11 cellular contexts compared by ENCODE assay signal in the genomic region with DNA sequence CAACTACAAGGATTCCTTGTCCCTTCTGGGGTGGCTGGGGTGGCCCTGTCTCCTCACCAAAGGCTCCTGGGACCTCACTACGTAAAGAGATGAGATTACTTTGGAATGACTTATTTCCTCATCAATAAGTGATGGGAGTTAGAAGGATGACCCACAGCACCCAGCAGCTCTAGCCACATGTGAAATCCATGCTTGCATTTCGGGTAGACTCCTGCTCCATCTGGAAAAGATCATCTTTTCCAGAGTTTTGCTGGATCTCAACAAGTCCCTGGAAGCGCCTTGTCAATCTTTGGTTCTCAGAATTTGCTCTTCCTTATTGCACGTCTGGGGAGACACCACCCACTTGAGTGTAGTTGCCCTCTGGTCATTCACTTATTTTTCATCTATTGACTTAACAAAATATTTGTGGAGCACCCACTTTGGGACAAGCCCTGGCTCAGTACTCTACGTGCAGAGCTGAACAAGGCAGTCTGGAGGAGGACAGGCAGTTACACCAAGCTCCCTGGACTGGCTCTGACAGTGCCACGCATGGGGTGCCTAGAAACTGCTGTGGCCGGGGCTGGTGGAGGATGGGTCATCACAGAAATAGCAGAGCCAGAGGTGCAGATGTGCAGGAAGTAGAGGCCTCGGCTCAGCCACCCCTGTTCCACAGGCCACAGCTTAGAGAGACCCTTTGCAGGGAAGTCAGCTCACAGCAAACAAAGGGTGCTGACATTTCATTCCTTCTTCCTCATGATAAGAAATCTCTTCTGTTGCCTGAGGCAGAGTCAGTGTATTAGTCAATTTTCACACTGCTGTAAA.
A peak's percentile ranks its signal among the peaks of the same experiment; 100 is the strongest.
DNase-seq lines count a peak whose midpoint lies in the region; ATAC-seq, FAIRE-seq and TF ChIP-seq lines count a peak whose summit lies in the region.
"Had no signal": no experiment of that assay in that cellular context is flagged by ENCODE, and none has a peak within 500 bp of the region (broad histone marks: within the 10 kb centered on the region; RNA-seq: fewer than 3 reads in every experiment).

No MANE protein-coding gene starts in this region.

- no peaks in the 10 kb centered on the region for H3K27me3 ChIP-seq in liver (ENCODE audit: control insufficient read depth in 4 of 4, insufficient read depth in 4 of 4, low read length in 3 of 4)
- peaks cover 2 to 7% of the 10 kb centered on the region in 2 experiments; a peak in 2 of 5 replicates for H3K27me3 ChIP-seq in HepG2 (ENCODE audit: control insufficient read depth in 1 of 2, insufficient read depth in 2 of 2, low read length in 2 of 2)

- no peak for FAIRE-seq in HepG2 (lab: Jason Lieb, UNC)

- H3K9ac ChIP-seq in liver (ENCODE audit: low read depth in 1 of 2, low read length in 2 of 2) (no peak overlapping the region), HepG2 (ENCODE audit: insufficient read depth, low read depth, low read length) (no peak overlapping the region)

- TF ChIP-seq EP300 in HepG2 (IDR thresholded peaks at IDR 0.05; ENCODE audit: low read depth in 2 of 2, low read length in 2 of 2): no peak
- no peak for TF ChIP-seq EP300 in HepG2 (CRISPR knock-in tag; IDR thresholded peaks at IDR 0.05; ENCODE audit: borderline replicate concordance)

- in situ Hi-C loops in HepG2 (cut with HindIII; ENCODE audit: extremely low pct_ligation_motif_present, low pct_unique_long_range_greater_than_20kb): no loop called here
- in situ Hi-C loops in GM13977 (cut with MboI; ENCODE audit: low pct_unique_long_range_greater_than_20kb, low sequenced_read_pairs, unreplicated experiment): no loop called here

- no peaks in the 10 kb centered on the region for H3K36me3 ChIP-seq in liver (ENCODE audit: control insufficient read depth in 4 of 4, insufficient read depth in 3 of 4, low read depth in 1 of 4, low read length in 3 of 4)
- H3K36me3 ChIP-seq in HepG2 (replicated peaks in 1 of 2; ENCODE audit: control insufficient read depth in 1 of 2, insufficient read depth in 2 of 2, low read length in 2 of 2): no peaks in the 10 kb centered on the region

- no peaks in the 10 kb centered on the region for H3K9me3 Mint-ChIP-seq in nephron progenitor cell
- H3K9me3 Mint-ChIP-seq: activated B cell treated with CpG ODN at 0.5 μM for 24 hours had no signal

- no peaks in the 10 kb centered on the region for H3K27me3 Mint-ChIP-seq in nephron progenitor cell (ENCODE audit: low read depth, poor library complexity)
- H3K27me3 Mint-ChIP-seq: activated B cell treated with CpG ODN at 0.5 μM for 24 hours had no signal

- H4K20me1 ChIP-seq in HepG2 (ENCODE audit: insufficient read depth, low read length): peaks cover 3% of the 10 kb centered on the region; the same call in 1 of the 2 replicates

- DNase-seq in HepG2 (ENCODE audit: low spot score) (no peak), NCI-H510A treated with DMSO at 0.1 percent for 48 hours (lab: John Stamatoyannopoulos, UW) (peak; percentile 40), foreskin melanocyte (peak; percentile 81), nephron progenitor cell (no peak), GM13977 (ENCODE audit: low spot score) (no peak), RKO (ENCODE audit: low spot score) (no peak), hippocampal formation (lab: John Stamatoyannopoulos, UW) (no peak)
- DNase-seq: activated B cell treated with CpG ODN at 0.5 μM for 24 hours, naive B cell had no signal

- 67% methylated on average over 8 of the region's 8 CpGs for WGBS in liver
- 36% methylated on average over 6 of the region's 8 CpGs for WGBS in HepG2 (ENCODE audit: low lambda C conversion rate)

- H3K4me1 Mint-ChIP-seq in nephron progenitor cell: peaks cover 50% of the 10 kb centered on the region

- H3K9me3 ChIP-seq in liver (ENCODE audit: control insufficient read depth in 4 of 4, low read length in 3 of 4): no peaks in the 10 kb centered on the region
- H3K9me3 ChIP-seq in HepG2 (ENCODE audit: low read length): no peaks in the 10 kb centered on the region

- H3K79me2 ChIP-seq in HepG2 (ENCODE audit: insufficient read depth, low read length): no peaks in the 10 kb centered on the region

- CTCF ChIA-PET in HepG2 (lab: Yijun Ruan, JAX; ENCODE audit: low intra/inter-chr PET ratio, low total read pairs): no interaction called here

- H3K36me3 Mint-ChIP-seq in nephron progenitor cell (ENCODE audit: low read depth): peaks cover 16% of the 10 kb centered on the region

- no TSS peak for BruUV-seq in HepG2 (replicated peaks; lab: Mats Ljungman, UMichigan)

- H2AFZ ChIP-seq in HepG2 (ENCODE audit: low read length): no peak overlapping the region

- no peak overlapping the region for H3K27ac ChIP-seq in liver (ENCODE audit: low read depth in 1 of 2, low read length in 2 of 2)
- no peak overlapping the region for H3K27ac ChIP-seq in HepG2 (ENCODE audit: extremely low read length, insufficient read depth, low read length)

- no peak for TF ChIP-seq CTCF in liver (IDR thresholded peaks at IDR 0.05; ENCODE audit: low read depth, low read length, missing input control)
- no peak for TF ChIP-seq CTCF in HepG2 (CRISPR knock-in tag; IDR thresholded peaks at IDR 0.05)
- no peak for TF ChIP-seq CTCF in nephron progenitor cell (IDR thresholded peaks at IDR 0.05)
- no peak for TF ChIP-seq CTCF in GM13977 (IDR thresholded peaks at IDR 0.05; ENCODE audit: extremely low read depth, insufficient read depth, missing control alignments)

- ATAC-seq in HepG2: no peak

- H3K4me3 Mint-ChIP-seq in nephron progenitor cell: no peak overlapping the region
- H3K4me3 Mint-ChIP-seq: activated B cell treated with CpG ODN at 0.5 μM for 24 hours, B cell, naive B cell had no signal

- H3K4me2 ChIP-seq in HepG2 (ENCODE audit: low read depth, low read length): no peak overlapping the region

- H3K4me1 ChIP-seq in liver (ENCODE audit: control insufficient read depth in 4 of 4, insufficient read depth in 4 of 4, low read length in 3 of 4): peaks cover 0 to 4% (median 2%) of the 10 kb centered on the region in 4 donors
- H3K4me1 ChIP-seq in HepG2 (ENCODE audit: insufficient read depth, low read length): no peaks in the 10 kb centered on the region

- POLR2A ChIA-PET in HepG2 (lab: Yijun Ruan, JAX): no interaction called here

- no peak for TF ChIP-seq POLR2A in HepG2 (IDR thresholded peaks at IDR 0.05; ENCODE audit: insufficient read depth in 1 of 2, low read depth in 2 of 2, low read length in 2 of 2)

- intact Hi-C loops in HepG2 (cut with micrococcal nuclease; ENCODE audit: unreplicated experiment): no loop called here

- no peak for TF ChIP-seq RAD21 in liver (IDR thresholded peaks at IDR 0.05)
- TF ChIP-seq RAD21 in HepG2 (CRISPR knock-in tag; IDR thresholded peaks at IDR 0.05): no peak

- H3K27ac Mint-ChIP-seq in nephron progenitor cell: no peak overlapping the region
- H3K27ac Mint-ChIP-seq: activated B cell treated with CpG ODN at 0.5 μM for 24 hours, B cell had no signal

- H3K4me3 ChIP-seq in liver (ENCODE audit: low read depth in 1 of 3, low read length in 3 of 3): no peak overlapping the region
- H3K4me3 ChIP-seq in HepG2 (replicated peaks in 1 of 3; ENCODE audit: insufficient read depth in 1 of 3, low read depth in 2 of 3, low read length in 3 of 3): no peak overlapping the region

TF ChIP-seq in liver, 16 proteins besides CTCF, POLR2A, EP300 and RAD21:
- TF ChIP-seq, protein P1, sequence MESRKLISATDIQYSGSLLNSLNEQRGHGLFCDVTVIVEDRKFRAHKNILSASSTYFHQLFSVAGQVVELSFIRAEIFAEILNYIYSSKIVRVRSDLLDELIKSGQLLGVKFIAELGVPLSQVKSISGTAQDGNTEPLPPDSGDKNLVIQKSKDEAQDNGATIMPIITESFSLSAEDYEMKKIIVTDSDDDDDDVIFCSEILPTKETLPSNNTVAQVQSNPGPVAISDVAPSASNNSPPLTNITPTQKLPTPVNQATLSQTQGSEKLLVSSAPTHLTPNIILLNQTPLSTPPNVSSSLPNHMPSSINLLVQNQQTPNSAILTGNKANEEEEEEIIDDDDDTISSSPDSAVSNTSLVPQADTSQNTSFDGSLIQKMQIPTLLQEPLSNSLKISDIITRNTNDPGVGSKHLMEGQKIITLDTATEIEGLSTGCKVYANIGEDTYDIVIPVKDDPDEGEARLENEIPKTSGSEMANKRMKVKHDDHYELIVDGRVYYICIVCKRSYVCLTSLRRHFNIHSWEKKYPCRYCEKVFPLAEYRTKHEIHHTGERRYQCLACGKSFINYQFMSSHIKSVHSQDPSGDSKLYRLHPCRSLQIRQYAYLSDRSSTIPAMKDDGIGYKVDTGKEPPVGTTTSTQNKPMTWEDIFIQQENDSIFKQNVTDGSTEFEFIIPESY (IDR thresholded peaks at IDR 0.05): no peak
- TF ChIP-seq RXRA (IDR thresholded peaks at IDR 0.05): peak in 1 of 2 donors; percentile 6
- TF ChIP-seq NR2F2 (IDR thresholded peaks at IDR 0.05): peak; percentile 83

TF ChIP-seq in HepG2, 621 proteins besides CTCF, POLR2A, EP300 and RAD21:
- TF ChIP-seq TAF15 (IDR thresholded peaks at IDR 0.05; ENCODE audit: low read depth, low read length, poor library complexity, severe bottlenecking): no peak

Comparison
In these comparisons a context has a peak if more than half of its experiments do, and no peak if none do; other contexts are left out.
1. DNase-seq: peak in NCI-H510A treated with DMSO at 0.1 percent for 48 hours (single experiment) and foreskin melanocyte (single experiment); none in HepG2 (single experiment), nephron progenitor cell (single experiment), GM13977 (single experiment), RKO (single experiment) and hippocampal formation (0 of 2).